Comparison of ENCODE assay signal across 28 cellular contexts in genomic region chr18:58076052-58076451, GRCh38. TPM values are rescaled to one million over a fixed set of nuclear protein-coding genes. Genes with fewer than 3 reads are reported as not detected.
DNase-seq lines count a peak whose midpoint lies in the region; ATAC-seq and TF ChIP-seq lines count a peak whose summit lies in the region.
"Had no signal": no experiment of that assay in that cellular context is flagged by ENCODE, and none has a peak within 500 bp of the region (broad histone marks: within the 10 kb centered on the region; RNA-seq: fewer than 3 reads in every experiment).

No MANE protein-coding gene starts in this region.

- no peak overlapping the region for H3K27ac ChIP-seq in AG04450 (ENCODE audit: low read depth, low read length)
- H3K27ac ChIP-seq: ascending aorta, parathyroid adenoma, PC-9, sigmoid colon had no signal

- peak overlapping the region in 3 of 5 experiments; percentile 71 to 89 (median 80) for H3K27ac Mint-ChIP-seq in brain
- H3K27ac Mint-ChIP-seq: activated naive CD4-positive, alpha-beta T cell treated with anti-CD3 and anti-CD28 coated beads, Interleukin-2, amount 50 U/mL, for 72 hours; activated T-helper 17 cell treated with anti-CD3 and anti-CD28 coated beads, Interleukin-2, amount 50 U/mL, for 72 hours; nephron progenitor cell; WTC11 had no signal

- ATAC-seq in HG03521 (IDR thresholded peaks at IDR 0.05; ENCODE audit: unreplicated experiment) = no peak
- ATAC-seq: activated naive CD4-positive, alpha-beta T cell treated with anti-CD3 and anti-CD28 coated beads, Interleukin-2, amount 50 U/mL, for 72 hours; activated T-helper 17 cell treated with anti-CD3 and anti-CD28 coated beads, Interleukin-2, amount 50 U/mL, for 72 hours; WTC11 had no signal

- no peaks in the 10 kb centered on the region for H3K9me3 ChIP-seq in AG04450 (ENCODE audit: control insufficient read depth, insufficient read depth, low read length)
- H3K9me3 ChIP-seq: ascending aorta, BE2C, sigmoid colon had no signal

- H3K9me3 Mint-ChIP-seq in brain = peaks cover 8 to 46% (median 33%) of the 10 kb centered on the region in 5 experiments
- H3K9me3 Mint-ChIP-seq: activated naive CD4-positive, alpha-beta T cell treated with anti-CD3 and anti-CD28 coated beads, Interleukin-2, amount 50 U/mL, for 72 hours; activated T-helper 17 cell treated with anti-CD3 and anti-CD28 coated beads, Interleukin-2, amount 50 U/mL, for 72 hours; WTC11 had no signal

- H3K27me3 ChIP-seq in AG04450 (ENCODE audit: control insufficient read depth, insufficient read depth, low read length) = peaks cover 25% of the 10 kb centered on the region
- H3K27me3 ChIP-seq: ascending aorta, BE2C, sigmoid colon had no signal

- POLR2A ChIA-PET in AG04450 (lab: Yijun Ruan, JAX) = interaction anchor here (0.5 kb wide), 1 partner anchor 238 kb away, joined by 5 read pairs; no protein-coding TSS in a partner anchor

- DNase-seq in AG04450 (ENCODE audit: low read depth, low spot score) (peak; percentile 7), HT1080 (ENCODE audit: low read depth) (peak; percentile 18), kidney tubule cell (ENCODE audit: low spot score) (peak; percentile 26), COLO668 (lab: John Stamatoyannopoulos, UW; ENCODE audit: unreplicated experiment) (no peak), glomerular visceral epithelial cell (ENCODE audit: extremely low spot score) (no peak), DMS79 (lab: John Stamatoyannopoulos, UW) (no peak)
- DNase-seq: activated CD4-positive, alpha-beta T cell treated with anti-CD3 and anti-CD28 coated beads, Interleukin-2, amount 50 U/mL, for 48 hours; activated CD8-positive, alpha-beta memory T cell treated with anti-CD3 and anti-CD28 coated beads, Interleukin-2, amount 50 U/mL, for 48 hours; BE2C; DMS79 treated with DMSO at 0.1 percent for 48 hours; foreskin melanocyte; hypothalamus; NCI-H1105; NCI-H2029 treated with DMSO at 0.1 percent for 48 hours; NCI-H446 treated with DMSO at 0.1 percent for 48 hours; nephron progenitor cell; SHP77 treated with DMSO at 0.1 percent for 48 hours; sigmoid colon; T-helper 9 cell; trophoblast cell had no signal

- H3K4me3 ChIP-seq in AG04450 (ENCODE audit: low read depth, low read length) = no peak overlapping the region
- H3K4me3 ChIP-seq: ascending aorta, PC-9, sigmoid colon had no signal

- TF ChIP-seq CTCF in AG04450 (IDR thresholded peaks at IDR 0.05; ENCODE audit: low read depth, low read length) = no peak
- no peak for TF ChIP-seq CTCF in brain (conservative IDR thresholded peaks at IDR 0.05)

- H3K27me3 Mint-ChIP-seq in brain = peaks cover 2% of the 10 kb centered on the region

- peaks cover 41% of the 10 kb centered on the region for H3K4me1 Mint-ChIP-seq in brain
- H3K4me1 Mint-ChIP-seq: activated T-helper 17 cell treated with anti-CD3 and anti-CD28 coated beads, Interleukin-2, amount 50 U/mL, for 72 hours had no signal

- CTCF ChIA-PET in AG04450 (lab: Charles Lee) = interaction anchor here (0.9 to 1.0 kb wide), 2 partner anchors 32 to 46 kb away, joined by 3 to 4 read pairs; partner anchors contain the start of gene NEDD4L

- peaks cover 76% of the 10 kb centered on the region for H3K36me3 Mint-ChIP-seq in brain
- H3K36me3 Mint-ChIP-seq: activated naive CD4-positive, alpha-beta T cell treated with anti-CD3 and anti-CD28 coated beads, Interleukin-2, amount 50 U/mL, for 72 hours; WTC11 had no signal

- H3K4me3 Mint-ChIP-seq in brain = no peak overlapping the region
- H3K4me3 Mint-ChIP-seq: activated T-helper 17 cell treated with anti-CD3 and anti-CD28 coated beads, Interleukin-2, amount 50 U/mL, for 72 hours; nephron progenitor cell; WTC11 had no signal

RNA-seq across cellular contexts. Expression of gene NEDD4L, which starts 32.0 kb away (rescaled TPM):
- polyA plus RNA-seq in AG04450 (2011; rRNA removed) (13.5 and 15.0 TPM in 2 replicates), brain (ENCODE audit: insufficient read depth, low read depth, low replicate concordance) (38.5 TPM)
- 21.2 and 25.5 TPM in 2 replicates for polyA minus RNA-seq in AG04450 (2011; rRNA and poly(A)+ RNA removed)
- 76.3 and 83.9 TPM in 2 replicates for total RNA-seq in HT1080 (2014; rRNA removed; shearing (Covaris generic))
- polyA plus RNA-seq in HT1080 (2015; cell fraction: cytosol; rRNA removed) = 103 and 126 TPM in 2 replicates
- 341 and 370 TPM in 2 replicates for polyA plus RNA-seq in HT1080 (2015; cell fraction: nucleus; rRNA removed)

Comparison
In these comparisons a context has a peak if more than half of its experiments do, and no peak if none do; other contexts are left out.
1. DNase-seq: peak in AG04450 (single experiment), HT1080 (single experiment) and kidney tubule cell (single experiment); none in COLO668 (single experiment), glomerular visceral epithelial cell (single experiment) and DMS79 (single experiment).